ENCODE assay signal across 21 cellular contexts in genomic region chr3:126422571-126423091, GRCh38. TPM values are rescaled to one million over a fixed set of nuclear protein-coding genes. Genes with fewer than 3 reads are reported as not detected.
"Had no signal": no experiment of that assay in that cellular context is flagged by ENCODE, and none has a peak within 500 bp of the region (broad histone marks: within the 10 kb centered on the region; RNA-seq: fewer than 3 reads in every experiment).

No MANE protein-coding gene starts in this region.

- H3K36me3 ChIP-seq: neural progenitor cell, pancreas, right lobe of liver had no signal

- DNase-seq: activated B cell treated with CpG ODN at 0.5 μM for 24 hours; activated CD4-positive, alpha-beta memory T cell treated with anti-CD3 and anti-CD28 coated beads, Interleukin-2, amount 10 ng/mL, durations not matched to agents 7 days and 5 days; activated CD4-positive, alpha-beta T cell treated with anti-CD3 and anti-CD28 coated beads for 48 hours; activated naive CD4-positive, alpha-beta T cell treated with anti-CD3 and anti-CD28 coated beads for 36 hours; activated T-cell treated with anti-CD3 and anti-CD28 coated beads, Interleukin-2, amount 50 U/mL, for 24 hours; body of pancreas; caudate nucleus; foreskin fibroblast; left lung; mucosa of descending colon; naive B cell; stimulated activated naive CD4-positive, alpha-beta T cell had no signal

- ATAC-seq: body of pancreas, left lung, mucosa of descending colon, pancreas had no signal

- H3K4me3 ChIP-seq: body of pancreas, dorsolateral prefrontal cortex, hepatocyte, left lung, mucosa of descending colon, neural progenitor cell, pancreas, right lobe of liver, tibial nerve, vagina had no signal

- H3K9me3 ChIP-seq: pancreas had no signal

- H3K4me1 ChIP-seq: left lung, neural progenitor cell, pancreas, right lobe of liver, tibial nerve, vagina had no signal

- H3K27me3 ChIP-seq: body of pancreas, hepatocyte, neural progenitor cell, pancreas, right lobe of liver, vagina had no signal

- H3K27ac ChIP-seq: body of pancreas, dorsolateral prefrontal cortex, epithelial cell of prostate, hepatocyte, left lung, neural progenitor cell, pancreas, right lobe of liver, tibial nerve, vagina had no signal

RNA-seq across cellular contexts. Expression of gene CFAP100, which starts 27.9 kb away (rescaled TPM):
- total RNA-seq: activated B cell treated with CpG ODN at 0.5 μM for 24 hours; activated CD4-positive, alpha-beta memory T cell treated with anti-CD3 and anti-CD28 coated beads, Interleukin-2, amount 10 ng/mL, durations not matched to agents 7 days and 5 days; activated naive CD4-positive, alpha-beta T cell treated with anti-CD3 and anti-CD28 coated beads for 36 hours; body of pancreas; hepatocyte; mucosa of descending colon; pancreas; right lobe of liver; vagina had no signal
- polyA plus RNA-seq: hepatocyte, keratinocyte, pancreas had no signal
